ENCODE assay signal across 25 cellular contexts in genomic region chr15:53453253-53454105, GRCh38.
DNase-seq lines count a peak whose midpoint lies in the region; ATAC-seq and TF ChIP-seq lines count a peak whose summit lies in the region.
"Had no signal": no experiment of that assay in that cellular context is flagged by ENCODE, and none has a peak within 500 bp of the region (broad histone marks: within the 10 kb centered on the region; RNA-seq: fewer than 3 reads in every experiment).

No MANE protein-coding gene starts in this region.

- no peaks in the 10 kb centered on the region for H3K9me3 ChIP-seq in stomach
- H3K9me3 ChIP-seq in tibial nerve, result no peaks in the 10 kb centered on the region
- H3K9me3 ChIP-seq: BLaER1 treated with 17β-estradiol and CSF1 and Interleukin-3, amounts not matched to agents 10 nM and 100 nM; gastroesophageal sphincter; thyroid gland had no signal

- H3K27me3 ChIP-seq in stomach (no peaks in the 10 kb centered on the region), tibial nerve (no peaks in the 10 kb centered on the region)
- H3K27me3 ChIP-seq: BLaER1 treated with 17β-estradiol and CSF1 and Interleukin-3, amounts not matched to agents 10 nM and 100 nM; gastroesophageal sphincter; neural progenitor cell; thyroid gland had no signal

- H3K4me1 ChIP-seq in stomach (peaks cover 0 to 28% (median 13%) of the 10 kb centered on the region in 4 donors), tibial nerve (peaks cover 0 to 7% (median 0%) of the 10 kb centered on the region in 4 donors)
- H3K4me1 ChIP-seq: BLaER1 treated with 17β-estradiol and CSF1 and Interleukin-3, amounts not matched to agents 10 nM and 100 nM; gastroesophageal sphincter; thyroid gland had no signal

- TF ChIP-seq CTCF in stomach (IDR thresholded peaks at IDR 0.05) (no peak), tibial nerve (IDR thresholded peaks at IDR 0.05) (no peak)

- TF ChIP-seq EP300 in stomach (IDR thresholded peaks at IDR 0.05), result no peak
- no peak for TF ChIP-seq EP300 in tibial nerve (IDR thresholded peaks at IDR 0.05)

- H3K36me3 ChIP-seq in stomach, result no peaks in the 10 kb centered on the region
- no peaks in the 10 kb centered on the region for H3K36me3 ChIP-seq in tibial nerve
- H3K36me3 ChIP-seq: BLaER1 treated with 17β-estradiol and CSF1 and Interleukin-3, amounts not matched to agents 10 nM and 100 nM; gastroesophageal sphincter; neural progenitor cell; thyroid gland had no signal

- 21 to 50% (median 27%) methylated on average over 2 of the region's 2 CpGs for WGBS in stomach, 5 donors
- 79 to 90% methylated on average over 2 of the region's 2 CpGs for WGBS in tibial nerve, 2 donors

- H3K27ac ChIP-seq in stomach, result peak overlapping the region in 2 of 5 donors; percentile 32 to 42
- H3K27ac ChIP-seq in tibial nerve, result no peak overlapping the region
- H3K27ac ChIP-seq: BLaER1 treated with 17β-estradiol and CSF1 and Interleukin-3, amounts not matched to agents 10 nM and 100 nM; gastroesophageal sphincter; GM23248; neural progenitor cell; thyroid gland had no signal

- intact Hi-C loops in stomach (cut with DNase I; ENCODE audit: low total_unique reads), result no loop called here
- intact Hi-C loops in Right ventricle myocardium superior (cut with DNase I), result no loop called here

- ATAC-seq in left lobe of liver (peak; percentile 70), Right ventricle myocardium superior (ENCODE audit: poor library complexity) (no peak), HG03565 (IDR thresholded peaks at IDR 0.05; ENCODE audit: unreplicated experiment) (no peak), esophagus mucosa (no peak)
- ATAC-seq: activated naive CD4-positive, alpha-beta T cell treated with anti-CD3 and anti-CD28 coated beads, Interleukin-2, amount 50 U/mL, for 72 hours; gastroesophageal sphincter; left cardiac atrium; right cardiac atrium had no signal

- DNase-seq in DMS53 (lab: John Stamatoyannopoulos, UW) (peak; percentile 87), NCI-H69 (lab: John Stamatoyannopoulos, UW) (peak; percentile 78), left lobe of liver (ENCODE audit: low spot score) (peak; percentile 94), stomach (peak; percentile 55), Right ventricle myocardium superior (no peak), tibial nerve (ENCODE audit: low spot score in 2 of 2) (no peak)
- DNase-seq: activated CD4-positive, alpha-beta T cell treated with anti-CD3 and anti-CD28 coated beads for 4 hours; amygdala; GM23248; hippocampal formation; left cardiac atrium; mesendoderm; NCI-H1048; NCI-H187; NCI-H2171 treated with DMSO at 0.1 percent for 48 hours; NCI-H524; right cardiac atrium; SIG-M5; thyroid gland had no signal

- TF ChIP-seq POLR2A in stomach (IDR thresholded peaks at IDR 0.05) (no peak), tibial nerve (IDR thresholded peaks at IDR 0.05) (no peak)

- H3K4me3 ChIP-seq in stomach (no peak overlapping the region), tibial nerve (no peak overlapping the region)
- H3K4me3 ChIP-seq: BLaER1 treated with 17β-estradiol and CSF1 and Interleukin-3, amounts not matched to agents 10 nM and 100 nM; gastroesophageal sphincter; GM23248; neural progenitor cell; thyroid gland had no signal

Comparison
In these comparisons a context has a peak if more than half of its experiments do, and no peak if none do; other contexts are left out.
1. DNase-seq: peak in DMS53 (single experiment), NCI-H69 (single experiment), left lobe of liver (single experiment) and stomach (single experiment); none in Right ventricle myocardium superior (single experiment) and tibial nerve (0 of 2).